In genomic region chr2:218898109-218898878, GRCh38 we compare ENCODE assay signal across 1 cellular context.
A peak's percentile ranks its signal among the peaks of the same experiment; 100 is the strongest.
TF ChIP-seq lines count a peak whose summit lies in the region.

No MANE protein-coding gene starts in this region.

TF ChIP-seq in HepG2, 621 proteins besides CTCF, POLR2A, EP300 and RAD21 (continued from another document and continues in another):
- TF ChIP-seq ATF2 (CRISPR knock-in tag; IDR thresholded peaks at IDR 0.05): peak; percentile 37; the same call in 1 of the 2 replicates
- TF ChIP-seq ZNF547 (CRISPR knock-in tag; IDR thresholded peaks at IDR 0.05): 0 out of 2 replicates have a peak, but pooled peaks have one; percentile 55
- TF ChIP-seq ZNF205 (CRISPR knock-in tag; IDR thresholded peaks at IDR 0.05): no peak
- 0 out of 2 replicates have a peak, but pooled peaks have one; percentile 33 for TF ChIP-seq SNAPC4 (CRISPR knock-in tag; IDR thresholded peaks at IDR 0.05)
- 0 out of 2 replicates have a peak, but pooled peaks have one; percentile 41 for TF ChIP-seq ZNF431 (CRISPR knock-in tag; IDR thresholded peaks at IDR 0.05; ENCODE audit: borderline replicate concordance, low read depth)
- TF ChIP-seq KDM5B (CRISPR knock-in tag; IDR thresholded peaks at IDR 0.05; ENCODE audit: borderline replicate concordance): peak; percentile 92
- no peak for TF ChIP-seq GMEB2 (CRISPR knock-in tag; IDR thresholded peaks at IDR 0.05; ENCODE audit: low read depth)
- TF ChIP-seq ARID2 (CRISPR knock-in tag; IDR thresholded peaks at IDR 0.05; ENCODE audit: borderline replicate concordance): 0 out of 2 replicates have a peak, but pooled peaks have one; percentile 48
- peak; percentile 88 for TF ChIP-seq MAX (IDR thresholded peaks at IDR 0.05)
- peak; percentile 96 for TF ChIP-seq DZIP1 (CRISPR knock-in tag; IDR thresholded peaks at IDR 0.05)
- no peak for TF ChIP-seq ZNF33B (CRISPR knock-in tag; IDR thresholded peaks at IDR 0.05)
- TF ChIP-seq KLF12 (CRISPR knock-in tag; IDR thresholded peaks at IDR 0.05; ENCODE audit: borderline replicate concordance): peak; percentile 93
- TF ChIP-seq ZBTB39 (CRISPR knock-in tag; IDR thresholded peaks at IDR 0.05): no peak
- TF ChIP-seq HOXA9 (CRISPR knock-in tag; IDR thresholded peaks at IDR 0.05; ENCODE audit: borderline replicate concordance): peak; percentile 9; the same call in 1 of the 2 replicates
- TF ChIP-seq MTF2 (CRISPR knock-in tag; IDR thresholded peaks at IDR 0.05; ENCODE audit: borderline replicate concordance): peak; percentile 72; the same call in 1 of the 2 replicates
- no peak for TF ChIP-seq CREBL2 (CRISPR knock-in tag; IDR thresholded peaks at IDR 0.05; ENCODE audit: borderline replicate concordance)
- peak; percentile 86; the same call in 1 of the 2 replicates for TF ChIP-seq ZIK1 (CRISPR knock-in tag; IDR thresholded peaks at IDR 0.05; ENCODE audit: borderline replicate concordance, low read depth)
- no peak for TF ChIP-seq ZNF564 (CRISPR knock-in tag; IDR thresholded peaks at IDR 0.05)
- TF ChIP-seq CEBPZ (IDR thresholded peaks at IDR 0.05; ENCODE audit: low read length): no peak
- peak; percentile 79 for TF ChIP-seq HIVEP1 (CRISPR knock-in tag; IDR thresholded peaks at IDR 0.05)
- peak; percentile 81; the same call in 1 of the 2 replicates for TF ChIP-seq ZZZ3 (CRISPR knock-in tag; IDR thresholded peaks at IDR 0.05; ENCODE audit: borderline replicate concordance)
- TF ChIP-seq HCFC1 (IDR thresholded peaks at IDR 0.05; ENCODE audit: low read depth, low read length): no peak
- TF ChIP-seq RORA (CRISPR knock-in tag; IDR thresholded peaks at IDR 0.05): no peak
- TF ChIP-seq FIP1L1 (IDR thresholded peaks at IDR 0.05; ENCODE audit: borderline replicate concordance, insufficient read depth, low read depth, low read length): no peak
- TF ChIP-seq ZNF451 (CRISPR knock-in tag; IDR thresholded peaks at IDR 0.05): no peak
- peak; percentile 38; the same call in 1 of the 2 replicates for TF ChIP-seq ZNF605 (CRISPR knock-in tag; IDR thresholded peaks at IDR 0.05)
- no peak for TF ChIP-seq ZSCAN5A (CRISPR knock-in tag; IDR thresholded peaks at IDR 0.05; ENCODE audit: borderline replicate concordance)
- peak; percentile 87; the same call in 1 of the 2 replicates for TF ChIP-seq ZBTB20 (CRISPR knock-in tag; IDR thresholded peaks at IDR 0.05; ENCODE audit: borderline replicate concordance, low read depth)
- TF ChIP-seq ZMAT3 (CRISPR knock-in tag; conservative IDR thresholded peaks at IDR 0.05): no peak; the same call in 1 of the 2 replicates
- no peak for TF ChIP-seq TRAFD1 (CRISPR knock-in tag; IDR thresholded peaks at IDR 0.05; ENCODE audit: borderline replicate concordance)
- 0 out of 2 replicates have a peak, but pooled peaks have one; percentile 30 for TF ChIP-seq ZNF12 (CRISPR knock-in tag; IDR thresholded peaks at IDR 0.05)
- TF ChIP-seq FOXA1 (IDR thresholded peaks at IDR 0.05): no peak
- peak; percentile 36; the same call in 1 of the 2 replicates for TF ChIP-seq FOXA1 (CRISPR knock-in tag; IDR thresholded peaks at IDR 0.05)
- peak; percentile 95; the same call in 1 of the 2 replicates for TF ChIP-seq NFKB2 (CRISPR knock-in tag; IDR thresholded peaks at IDR 0.05; ENCODE audit: borderline replicate concordance)
